16 cellular contexts compared by ENCODE assay signal in the genomic region with DNA sequence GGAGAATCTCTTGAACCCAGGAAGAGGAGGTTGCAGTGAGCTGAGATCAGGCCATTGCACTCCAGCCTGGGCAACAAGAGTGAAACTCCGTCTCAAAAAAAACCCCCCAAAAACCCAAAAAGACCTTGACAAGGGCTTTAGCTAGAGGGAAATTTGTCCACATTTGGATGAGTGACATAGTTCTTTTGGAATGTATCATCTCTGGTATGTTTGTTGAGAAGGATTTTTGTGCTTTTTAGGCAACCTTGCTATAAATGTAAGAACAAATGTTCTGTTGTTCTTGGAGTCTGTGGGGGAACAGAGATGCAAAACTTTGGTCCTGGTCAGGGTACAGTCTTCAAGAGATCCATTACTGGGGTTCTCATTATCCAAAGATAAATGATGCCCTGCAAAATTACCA. TPM values are rescaled to one million over a fixed set of nuclear protein-coding genes. Genes with fewer than 3 reads are reported as not detected.
"Had no signal": no experiment of that assay in that cellular context is flagged by ENCODE, and none has a peak within 500 bp of the region (broad histone marks: within the 10 kb centered on the region; RNA-seq: fewer than 3 reads in every experiment).

No MANE protein-coding gene starts in this region.

- H3K4me3 ChIP-seq: ascending aorta, mucosa of descending colon, smooth muscle cell had no signal

- ATAC-seq: activated CD4-positive, CD25-positive, alpha-beta regulatory T cell treated with anti-CD3 and anti-CD28 coated beads, Interleukin-2, amount 50 U/mL, for 24 hours; esophagus mucosa; left ventricle myocardium superior; mucosa of descending colon; natural killer cell; stimulated activated naive CD8-positive, alpha-beta T cell treated with anti-CD3 and anti-CD28 coated beads, Interleukin-15, amount 100 ng/mL, for 72 hours; T-cell had no signal

- DNase-seq: activated naive CD4-positive, alpha-beta T cell; activated T-cell treated with anti-CD3 and anti-CD28 coated beads for 4 hours; hippocampal formation; kidney glomerular epithelial cell; left ventricle myocardium superior; mucosa of descending colon; natural killer cell; stimulated activated naive CD8-positive, alpha-beta T cell treated with anti-CD3 and anti-CD28 coated beads, Interleukin-15, amount 100 ng/mL, for 72 hours; T-cell; T-helper 9 cell had no signal

RNA-seq across cellular contexts. Expression of gene INAVA, which starts 28.9 kb away (rescaled TPM):
- total RNA-seq: ascending aorta, fibroblast of villous mesenchyme had no signal

RNA-seq across cellular contexts. Expression of gene GPR25, which starts 50.8 kb away (rescaled TPM):
- total RNA-seq: ascending aorta, fibroblast of villous mesenchyme, left ventricle myocardium superior, mucosa of descending colon, smooth muscle cell, urinary bladder had no signal
- polyA plus RNA-seq: smooth muscle cell had no signal
